10 cellular contexts compared by ENCODE assay signal in genomic region chr3:185339945-185340344, GRCh38. TPM values are rescaled to one million over a fixed set of nuclear protein-coding genes. Genes with fewer than 3 reads are reported as not detected.
"Had no signal": no experiment of that assay in that cellular context is flagged by ENCODE, and none has a peak within 500 bp of the region (broad histone marks: within the 10 kb centered on the region; RNA-seq: fewer than 3 reads in every experiment).

No MANE protein-coding gene starts in this region.

- H2AFZ ChIP-seq: GM23248 had no signal

- H3K4me2 ChIP-seq: KMS-11 had no signal

- ATAC-seq: HCT116 had no signal

- H3K9ac ChIP-seq: GM23248, KMS-11 had no signal

- H3K36me3 ChIP-seq: HAP-1 had no signal

- H3K27ac ChIP-seq: GM23248, KMS-11 had no signal

- DNase-seq: GM23248, GOT3, H7, HFFc6, Karpas-422, KBM-7 had no signal

- FAIRE-seq: HTR-8/SVneo had no signal

- H3K4me3 ChIP-seq: GM23248, HAP-1 had no signal

- H3K9me3 ChIP-seq: HAP-1 had no signal

RNA-seq across cellular contexts. Expression of gene MAP3K13, which starts 23.0 kb away (rescaled TPM):
- total RNA-seq: H7 had no signal
